ENCODE assay signal across 1 cellular context in genomic region chrX:53713987-53714579, GRCh38.
TF ChIP-seq lines count a peak whose summit lies in the region.

No MANE protein-coding gene starts in this region.

TF ChIP-seq in HepG2, 621 proteins besides CTCF, POLR2A, EP300 and RAD21 (continued from another document):
- TF ChIP-seq CEBPB (IDR thresholded peaks at IDR 0.05; ENCODE audit: borderline replicate concordance, low read depth, low read length) (0 out of 2 replicates have a peak, but pooled peaks have one; percentile 22), ZBTB21 (CRISPR knock-in tag; IDR thresholded peaks at IDR 0.05) (no peak), ZNF644 (CRISPR knock-in tag; IDR thresholded peaks at IDR 0.05; ENCODE audit: low read depth) (no peak), HOMEZ (CRISPR knock-in tag; IDR thresholded peaks at IDR 0.05; ENCODE audit: low read depth) (no peak), ZNF430 (CRISPR knock-in tag; IDR thresholded peaks at IDR 0.05) (no peak), SCMH1 (CRISPR knock-in tag; IDR thresholded peaks at IDR 0.05; ENCODE audit: borderline replicate concordance) (no peak)
